ENCODE assay signal across 11 cellular contexts in genomic region chr2:74312913-74313312, GRCh38.
"Had no signal": no experiment of that assay in that cellular context is flagged by ENCODE, and none has a peak within 500 bp of the region (broad histone marks: within the 10 kb centered on the region; RNA-seq: fewer than 3 reads in every experiment).

No MANE protein-coding gene starts in this region.

- ATAC-seq: GM23338, HCT116 had no signal

- H3K36me3 ChIP-seq: HAP-1 had no signal

- H2AFZ ChIP-seq: GM23248, GM23338 had no signal

- H3K9ac ChIP-seq: GM23248 had no signal

- DNase-seq: GM23248, GOT3, H7, H9, HCEC 1CT, HFFc6 had no signal

- H3K9me3 Mint-ChIP-seq: HFFc6 had no signal

- H3K4me2 ChIP-seq: GM23338 had no signal

- H3K4me3 ChIP-seq: GM23248, GM23338, HAP-1 had no signal

- H3K27ac ChIP-seq: GM23248 had no signal

- H3K9me3 ChIP-seq: HAP-1 had no signal

- H3K27ac Mint-ChIP-seq: GM23338, H9, HFFc6 had no signal

- FAIRE-seq: H1, H54 had no signal

- H3K4me3 Mint-ChIP-seq: GM23338, H9, HFFc6 had no signal
